In the genomic region with DNA sequence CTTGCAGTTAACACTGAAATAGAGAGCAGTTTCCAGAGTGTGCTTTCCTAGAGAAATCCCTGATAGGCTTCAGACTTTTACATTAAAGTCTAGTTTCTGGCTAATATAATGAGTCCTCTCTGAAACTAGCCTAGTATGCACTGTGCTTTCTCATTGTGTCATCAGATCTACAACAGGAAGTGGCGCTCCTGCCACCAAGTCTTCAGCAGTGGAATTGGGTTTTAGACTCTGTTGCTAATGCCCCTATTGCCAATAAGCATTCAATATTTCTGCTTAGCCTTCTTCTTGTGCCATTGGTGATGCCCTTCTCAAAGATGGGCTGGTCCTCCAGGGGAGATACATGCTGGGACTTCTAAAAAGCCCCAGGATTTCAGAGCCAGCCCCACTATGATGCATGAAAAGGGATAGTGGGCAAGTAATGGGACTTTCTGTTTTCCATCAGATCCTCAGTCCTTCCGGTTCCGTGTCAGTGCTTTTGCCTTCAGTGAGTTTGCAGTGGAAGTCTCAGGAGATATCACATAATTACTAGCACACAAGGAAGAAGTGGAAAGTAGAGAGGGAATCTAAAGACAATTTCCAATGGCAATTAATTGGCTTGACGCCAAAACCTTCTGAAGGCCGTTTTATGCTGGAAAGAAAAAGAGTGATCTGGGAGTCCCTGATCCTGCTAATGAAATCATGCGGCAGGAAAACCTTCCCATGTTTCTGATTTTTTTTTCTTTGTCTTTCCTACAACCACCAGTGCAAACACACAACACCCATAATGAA, we compare ENCODE assay signal across 23 cellular contexts. TPM values are rescaled to one million over a fixed set of nuclear protein-coding genes. Genes with fewer than 3 reads are reported as not detected.
DNase-seq lines count a peak whose midpoint lies in the region; ATAC-seq, FAIRE-seq and TF ChIP-seq lines count a peak whose summit lies in the region.
"Had no signal": no experiment of that assay in that cellular context is flagged by ENCODE, and none has a peak within 500 bp of the region (broad histone marks: within the 10 kb centered on the region; RNA-seq: fewer than 3 reads in every experiment).

No MANE protein-coding gene starts in this region.

- CTCF ChIA-PET in PC-9 (lab: Charles Lee): interaction anchor here (1.5 kb wide), 1 partner anchor 28 kb away, joined by 6 read pairs; no protein-coding TSS in a partner anchor

- no peaks in the 10 kb centered on the region for H3K9me2 ChIP-seq in Loucy (replicated peaks; ENCODE audit: low read depth, low read length)
- no peaks in the 10 kb centered on the region for H3K9me2 ChIP-seq in PC-9 (ENCODE audit: insufficient read depth)

- H2AFZ ChIP-seq in Loucy (ENCODE audit: low read length) (peak overlapping the region; percentile 73), PC-9 (no peak overlapping the region)

- no TSS peak for BruUV-seq in PC-9 (replicated peaks; lab: Mats Ljungman, UMichigan)

- H3K4me1 ChIP-seq in Loucy (ENCODE audit: insufficient read depth, low read length, poor library complexity, severe bottlenecking): no peaks in the 10 kb centered on the region
- H3K4me1 ChIP-seq in PC-9 (replicated peaks; ENCODE audit: insufficient read depth): peaks cover 84% of the 10 kb centered on the region
- H3K4me1 ChIP-seq: upper lobe of left lung had no signal

- TF ChIP-seq CTCF in Loucy (conservative IDR thresholded peaks at IDR 0.05; ENCODE audit: low read length): no peak
- TF ChIP-seq CTCF in PC-9 (conservative IDR thresholded peaks at IDR 0.05): no peak

- H3K4me1 Mint-ChIP-seq in activated T-helper 17 cell treated with anti-CD3 and anti-CD28 coated beads, Interleukin-2, amount 50 U/mL, for 72 hours: no peaks in the 10 kb centered on the region

- H3K9ac ChIP-seq in Loucy (ENCODE audit: low read depth, low read length, poor library complexity, severe bottlenecking): no peak overlapping the region

- no peaks in the 10 kb centered on the region for H3K36me3 Mint-ChIP-seq in activated T-helper 17 cell treated with anti-CD3 and anti-CD28 coated beads, Interleukin-2, amount 50 U/mL, for 72 hours (ENCODE audit: low read depth)

- no peak overlapping the region for H3K4me2 ChIP-seq in Loucy (ENCODE audit: low read depth, low read length, poor library complexity, severe bottlenecking)
- peak overlapping the region; percentile 71 for H3K4me2 ChIP-seq in PC-9
- H3K4me2 ChIP-seq: smooth muscle cell had no signal

- no peaks in the 10 kb centered on the region for H3K27me3 ChIP-seq in Loucy (ENCODE audit: insufficient read depth, low read length, poor library complexity, severe bottlenecking)
- H3K27me3 ChIP-seq in PC-9 (ENCODE audit: insufficient read depth, low read depth): no peaks in the 10 kb centered on the region
- H3K27me3 ChIP-seq: heart right ventricle, upper lobe of left lung had no signal

- no peaks in the 10 kb centered on the region for H3K79me2 ChIP-seq in Loucy (ENCODE audit: insufficient read depth, low read length)
- H3K79me2 ChIP-seq in PC-9 (ENCODE audit: low read depth): no peaks in the 10 kb centered on the region

- H4K20me1 ChIP-seq in Loucy (ENCODE audit: insufficient read depth, low read length, poor library complexity, severe bottlenecking) (no peaks in the 10 kb centered on the region), PC-9 (ENCODE audit: insufficient read depth) (no peaks in the 10 kb centered on the region)

- peaks cover 6% of the 10 kb centered on the region; the same call in 1 of the 2 replicates for H3K9me3 ChIP-seq in Loucy (ENCODE audit: insufficient read depth, low read depth, low read length)
- peaks cover 6% of the 10 kb centered on the region; the same call in 1 of the 2 replicates for H3K9me3 ChIP-seq in PC-9 (ENCODE audit: insufficient read depth, low read depth)

- no peak for TF ChIP-seq POLR2A in GM12892 (IDR thresholded peaks at IDR 0.05; ENCODE audit: low read depth, low read length)

- H3K4me3 ChIP-seq in Loucy (ENCODE audit: low read length, poor library complexity, severe bottlenecking): no peak overlapping the region
- H3K4me3 ChIP-seq in PC-9: no peak overlapping the region
- H3K4me3 ChIP-seq: cardiac muscle cell, heart right ventricle, smooth muscle cell, upper lobe of left lung had no signal

- intact Hi-C loops in PC-9 (cut with micrococcal nuclease; ENCODE audit: unreplicated experiment): loop anchor here (5.0 kb wide), 2 partner anchors 48 to 72 kb away; a partner anchor contains a TSS

- H3K36me3 ChIP-seq in Loucy (ENCODE audit: insufficient read depth, low read length) (no peaks in the 10 kb centered on the region), PC-9 (ENCODE audit: low read depth) (peaks cover 7% of the 10 kb centered on the region; the same call in 1 of the 2 replicates)
- H3K36me3 ChIP-seq: cardiac muscle cell, heart right ventricle, upper lobe of left lung had no signal

- H3K27ac Mint-ChIP-seq in activated T-helper 17 cell treated with anti-CD3 and anti-CD28 coated beads, Interleukin-2, amount 50 U/mL, for 72 hours: no peak overlapping the region
- H3K27ac Mint-ChIP-seq: activated naive CD4-positive, alpha-beta T cell treated with anti-CD3 and anti-CD28 coated beads for 36 hours; activated T-cell treated with anti-CD3 and anti-CD28 coated beads, Interleukin-2, amount 50 U/mL, for 24 hours; stimulated activated naive CD8-positive, alpha-beta T cell treated with anti-CD3 and anti-CD28 coated beads, Interleukin-15, Interleukin-2, amounts not matched to agents 100 ng/mL and 50 ng/mL, for 24 hours had no signal

- no peaks in the 10 kb centered on the region for H3F3A ChIP-seq in Loucy (ENCODE audit: low read depth)
- peaks cover 34% of the 10 kb centered on the region for H3F3A ChIP-seq in PC-9 (ENCODE audit: insufficient read depth, low read depth)

- DNase-seq in NCI-H2171 treated with DMSO at 0.1 percent for 48 hours (lab: John Stamatoyannopoulos, UW) (peak; percentile 18), NCI-H2171 (lab: John Stamatoyannopoulos, UW) (no peak), PC-9 (no peak), superior temporal gyrus (ENCODE audit: extremely low spot score) (peak; percentile 19), GM12892 (ENCODE audit: insufficient read length) (no peak)
- DNase-seq in activated CD4-positive, CD25-positive, alpha-beta regulatory T cell treated with anti-CD3 and anti-CD28 coated beads, Interleukin-2, amount 50 U/mL, for 72 hours: no peak
- DNase-seq: 8988T; activated CD4-positive, CD25-positive, alpha-beta regulatory T cell; activated naive CD4-positive, alpha-beta T cell treated with anti-CD3 and anti-CD28 coated beads for 36 hours; activated T-cell treated with anti-CD3 and anti-CD28 coated beads, Interleukin-2, amount 50 U/mL, for 24 hours; dermis blood vessel endothelial cell; HCEC 1CT; heart right ventricle; NCI-H1092 treated with DMSO at 0.1 percent for 48 hours; NCI-H526 treated with DMSO at 0.1 percent for 48 hours; nucleus accumbens; stimulated activated CD4-positive, alpha-beta T cell treated with anti-CD3 and anti-CD28 coated beads, Interleukin-4, amount 100 ng/mL, for 1 hour; upper lobe of left lung had no signal

- FAIRE-seq in GM12892 (lab: Jason Lieb, UNC): no peak

- no peak overlapping the region for H3K4me3 Mint-ChIP-seq in activated T-helper 17 cell treated with anti-CD3 and anti-CD28 coated beads, Interleukin-2, amount 50 U/mL, for 72 hours
- H3K4me3 Mint-ChIP-seq: activated naive CD4-positive, alpha-beta T cell treated with anti-CD3 and anti-CD28 coated beads for 36 hours; activated T-cell treated with anti-CD3 and anti-CD28 coated beads, Interleukin-2, amount 50 U/mL, for 24 hours; stimulated activated naive CD8-positive, alpha-beta T cell treated with anti-CD3 and anti-CD28 coated beads, Interleukin-15, Interleukin-2, amounts not matched to agents 100 ng/mL and 50 ng/mL, for 24 hours had no signal

- POLR2A ChIA-PET in PC-9 (lab: Charles Lee; ENCODE audit: unreplicated experiment): interaction anchor here (0.5 to 0.8 kb wide), 2 partner anchors 23 to 120 kb away, joined by 4 to 9 read pairs; a partner anchor contains a TSS

- H3K27ac ChIP-seq in PC-9: peak overlapping the region; percentile 96
- H3K27ac ChIP-seq: cardiac muscle cell, heart right ventricle, upper lobe of left lung had no signal

- ATAC-seq in activated T-helper 17 cell treated with anti-CD3 and anti-CD28 coated beads, Interleukin-2, amount 50 U/mL, for 72 hours (replicated peaks): no peak
- ATAC-seq: heart right ventricle had no signal

- peaks cover 8% of the 10 kb centered on the region for H3K9me3 Mint-ChIP-seq in activated T-helper 17 cell treated with anti-CD3 and anti-CD28 coated beads, Interleukin-2, amount 50 U/mL, for 72 hours

- H3K27me3 Mint-ChIP-seq in activated T-helper 17 cell treated with anti-CD3 and anti-CD28 coated beads, Interleukin-2, amount 50 U/mL, for 72 hours: peaks cover 20% of the 10 kb centered on the region
- H3K27me3 Mint-ChIP-seq: activated T-cell treated with anti-CD3 and anti-CD28 coated beads, Interleukin-2, amount 50 U/mL, for 24 hours had no signal

RNA-seq across cellular contexts. Expression of a gene that starts 50.0 kb away (rescaled TPM):
- 10.4 and 14.0 TPM in 2 replicates for total RNA-seq in PC-9 (2021)
- not detected for total RNA-seq in activated T-helper 17 cell treated with anti-CD3 and anti-CD28 coated beads, Interleukin-2, amount 50 U/mL, for 72 hours
- polyA plus RNA-seq in GM12892 (2012; ENCODE audit: missing spikeins): 0.47 TPM
- total RNA-seq: activated naive CD4-positive, alpha-beta T cell treated with anti-CD3 and anti-CD28 coated beads for 36 hours had no signal

Comparison
In these comparisons a context has a peak if more than half of its experiments do, and no peak if none do; other contexts are left out.
1. DNase-seq: peak in NCI-H2171 treated with DMSO at 0.1 percent for 48 hours (single experiment) and superior temporal gyrus (single experiment); none in NCI-H2171 (single experiment), PC-9 (0 of 2), activated CD4-positive, CD25-positive, alpha-beta regulatory T cell treated with anti-CD3 and anti-CD28 coated beads, Interleukin-2, amount 50 U/mL, for 72 hours (single experiment) and GM12892 (single experiment).
2. RNA of a gene that starts 50.0 kb away (total RNA-seq): 10.4 to 14.0 TPM in PC-9; not detected in activated T-helper 17 cell treated with anti-CD3 and anti-CD28 coated beads, Interleukin-2, amount 50 U/mL, for 72 hours; every median in the first group is over 10 times any median in the second.